ENCODE assay signal across 1 cellular context in genomic region chr22:46027219-46028068, GRCh38.
TF ChIP-seq lines count a peak whose summit lies in the region.

No MANE protein-coding gene starts in this region.

TF ChIP-seq in HepG2, 621 proteins besides CTCF, POLR2A, EP300 and RAD21 (continued from another document and continues in another):
- TF ChIP-seq, protein P1, sequence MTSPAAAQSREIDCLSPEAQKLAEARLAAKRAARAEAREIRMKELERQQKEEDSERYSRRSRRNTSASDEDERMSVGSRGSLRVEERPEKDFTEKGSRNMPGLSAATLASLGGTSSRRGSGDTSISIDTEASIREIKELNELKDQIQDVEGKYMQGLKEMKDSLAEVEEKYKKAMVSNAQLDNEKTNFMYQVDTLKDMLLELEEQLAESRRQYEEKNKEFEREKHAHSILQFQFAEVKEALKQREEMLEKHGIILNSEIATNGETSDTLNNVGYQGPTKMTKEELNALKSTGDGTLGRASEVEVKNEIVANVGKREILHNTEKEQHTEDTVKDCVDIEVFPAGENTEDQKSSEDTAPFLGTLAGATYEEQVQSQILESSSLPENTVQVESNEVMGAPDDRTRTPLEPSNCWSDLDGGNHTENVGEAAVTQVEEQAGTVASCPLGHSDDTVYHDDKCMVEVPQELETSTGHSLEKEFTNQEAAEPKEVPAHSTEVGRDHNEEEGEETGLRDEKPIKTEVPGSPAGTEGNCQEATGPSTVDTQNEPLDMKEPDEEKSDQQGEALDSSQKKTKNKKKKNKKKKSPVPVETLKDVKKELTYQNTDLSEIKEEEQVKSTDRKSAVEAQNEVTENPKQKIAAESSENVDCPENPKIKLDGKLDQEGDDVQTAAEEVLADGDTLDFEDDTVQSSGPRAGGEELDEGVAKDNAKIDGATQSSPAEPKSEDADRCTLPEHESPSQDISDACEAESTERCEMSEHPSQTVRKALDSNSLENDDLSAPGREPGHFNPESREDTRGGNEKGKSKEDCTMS (CRISPR knock-in tag; conservative IDR thresholded peaks at IDR 0.05) = no peak
- TF ChIP-seq POGZ (CRISPR knock-in tag; IDR thresholded peaks at IDR 0.05) (no peak), ZNF597 (CRISPR knock-in tag; IDR thresholded peaks at IDR 0.05) (no peak), ZNF12 (CRISPR knock-in tag; IDR thresholded peaks at IDR 0.05) (no peak), WIZ (CRISPR knock-in tag; IDR thresholded peaks at IDR 0.05) (no peak), ZNF609 (CRISPR knock-in tag; IDR thresholded peaks at IDR 0.05; ENCODE audit: borderline replicate concordance) (0 out of 2 replicates have a peak, but pooled peaks have one; percentile 25), SATB2 (CRISPR knock-in tag; IDR thresholded peaks at IDR 0.05) (no peak), SP4 (CRISPR knock-in tag; IDR thresholded peaks at IDR 0.05) (no peak), SNAPC2 (CRISPR knock-in tag; IDR thresholded peaks at IDR 0.05) (no peak), ZNF619 (CRISPR knock-in tag; IDR thresholded peaks at IDR 0.05) (no peak), ZNF280B (CRISPR knock-in tag; IDR thresholded peaks at IDR 0.05; ENCODE audit: borderline replicate concordance) (no peak), NR2F1 (CRISPR knock-in tag; IDR thresholded peaks at IDR 0.05) (peak in 1 of 2 experiments; percentile 55; a peak in 2 of 4 replicates), ZNF275 (CRISPR knock-in tag; IDR thresholded peaks at IDR 0.05; ENCODE audit: borderline replicate concordance) (no peak), TGIF2 (CRISPR knock-in tag; IDR thresholded peaks at IDR 0.05) (no peak), NR2C2 (CRISPR knock-in tag; IDR thresholded peaks at IDR 0.05; ENCODE audit: borderline replicate concordance) (peak; percentile 63; the same call in 1 of the 2 replicates), PATZ1 (CRISPR knock-in tag; IDR thresholded peaks at IDR 0.05) (peak; percentile 71; the same call in 1 of the 2 replicates), ZFP1 (CRISPR knock-in tag; IDR thresholded peaks at IDR 0.05) (no peak), ZNF333 (CRISPR knock-in tag; IDR thresholded peaks at IDR 0.05; ENCODE audit: borderline replicate concordance) (no peak), ZNF800 (CRISPR knock-in tag; IDR thresholded peaks at IDR 0.05) (peak; percentile 63; the same call in 1 of the 2 replicates), SNAPC5 (CRISPR knock-in tag; IDR thresholded peaks at IDR 0.05; ENCODE audit: borderline replicate concordance) (no peak), ZNF713 (CRISPR knock-in tag; IDR thresholded peaks at IDR 0.05) (no peak), TCF12 (IDR thresholded peaks at IDR 0.05) (no peak), TCF12 (CRISPR knock-in tag; IDR thresholded peaks at IDR 0.05) (no peak), ZNF136 (CRISPR knock-in tag; IDR thresholded peaks at IDR 0.05; ENCODE audit: low read depth) (no peak), ZNF496 (CRISPR knock-in tag; IDR thresholded peaks at IDR 0.05; ENCODE audit: insufficient replicate concordance) (no peak), SIX4 (CRISPR knock-in tag; IDR thresholded peaks at IDR 0.05) (no peak), ZNF737 (CRISPR knock-in tag; IDR thresholded peaks at IDR 0.05; ENCODE audit: borderline replicate concordance) (no peak), PHB2 (IDR thresholded peaks at IDR 0.05; ENCODE audit: partially characterized antibody) (no peak), NFATC3 (CRISPR knock-in tag; IDR thresholded peaks at IDR 0.05) (no peak)
- TF ChIP-seq, protein P2, sequence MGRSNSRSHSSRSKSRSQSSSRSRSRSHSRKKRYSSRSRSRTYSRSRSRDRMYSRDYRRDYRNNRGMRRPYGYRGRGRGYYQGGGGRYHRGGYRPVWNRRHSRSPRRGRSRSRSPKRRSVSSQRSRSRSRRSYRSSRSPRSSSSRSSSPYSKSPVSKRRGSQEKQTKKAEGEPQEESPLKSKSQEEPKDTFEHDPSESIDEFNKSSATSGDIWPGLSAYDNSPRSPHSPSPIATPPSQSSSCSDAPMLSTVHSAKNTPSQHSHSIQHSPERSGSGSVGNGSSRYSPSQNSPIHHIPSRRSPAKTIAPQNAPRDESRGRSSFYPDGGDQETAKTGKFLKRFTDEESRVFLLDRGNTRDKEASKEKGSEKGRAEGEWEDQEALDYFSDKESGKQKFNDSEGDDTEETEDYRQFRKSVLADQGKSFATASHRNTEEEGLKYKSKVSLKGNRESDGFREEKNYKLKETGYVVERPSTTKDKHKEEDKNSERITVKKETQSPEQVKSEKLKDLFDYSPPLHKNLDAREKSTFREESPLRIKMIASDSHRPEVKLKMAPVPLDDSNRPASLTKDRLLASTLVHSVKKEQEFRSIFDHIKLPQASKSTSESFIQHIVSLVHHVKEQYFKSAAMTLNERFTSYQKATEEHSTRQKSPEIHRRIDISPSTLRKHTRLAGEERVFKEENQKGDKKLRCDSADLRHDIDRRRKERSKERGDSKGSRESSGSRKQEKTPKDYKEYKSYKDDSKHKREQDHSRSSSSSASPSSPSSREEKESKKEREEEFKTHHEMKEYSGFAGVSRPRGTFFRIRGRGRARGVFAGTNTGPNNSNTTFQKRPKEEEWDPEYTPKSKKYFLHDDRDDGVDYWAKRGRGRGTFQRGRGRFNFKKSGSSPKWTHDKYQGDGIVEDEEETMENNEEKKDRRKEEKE (IDR thresholded peaks at IDR 0.05) = no peak
- TF ChIP-seq, protein P3, sequence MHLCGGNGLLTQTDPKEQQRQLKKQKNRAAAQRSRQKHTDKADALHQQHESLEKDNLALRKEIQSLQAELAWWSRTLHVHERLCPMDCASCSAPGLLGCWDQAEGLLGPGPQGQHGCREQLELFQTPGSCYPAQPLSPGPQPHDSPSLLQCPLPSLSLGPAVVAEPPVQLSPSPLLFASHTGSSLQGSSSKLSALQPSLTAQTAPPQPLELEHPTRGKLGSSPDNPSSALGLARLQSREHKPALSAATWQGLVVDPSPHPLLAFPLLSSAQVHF (CRISPR knock-in tag; IDR thresholded peaks at IDR 0.05) = no peak
